Comparison of ENCODE assay signal across 8 cellular contexts in the genomic region with DNA sequence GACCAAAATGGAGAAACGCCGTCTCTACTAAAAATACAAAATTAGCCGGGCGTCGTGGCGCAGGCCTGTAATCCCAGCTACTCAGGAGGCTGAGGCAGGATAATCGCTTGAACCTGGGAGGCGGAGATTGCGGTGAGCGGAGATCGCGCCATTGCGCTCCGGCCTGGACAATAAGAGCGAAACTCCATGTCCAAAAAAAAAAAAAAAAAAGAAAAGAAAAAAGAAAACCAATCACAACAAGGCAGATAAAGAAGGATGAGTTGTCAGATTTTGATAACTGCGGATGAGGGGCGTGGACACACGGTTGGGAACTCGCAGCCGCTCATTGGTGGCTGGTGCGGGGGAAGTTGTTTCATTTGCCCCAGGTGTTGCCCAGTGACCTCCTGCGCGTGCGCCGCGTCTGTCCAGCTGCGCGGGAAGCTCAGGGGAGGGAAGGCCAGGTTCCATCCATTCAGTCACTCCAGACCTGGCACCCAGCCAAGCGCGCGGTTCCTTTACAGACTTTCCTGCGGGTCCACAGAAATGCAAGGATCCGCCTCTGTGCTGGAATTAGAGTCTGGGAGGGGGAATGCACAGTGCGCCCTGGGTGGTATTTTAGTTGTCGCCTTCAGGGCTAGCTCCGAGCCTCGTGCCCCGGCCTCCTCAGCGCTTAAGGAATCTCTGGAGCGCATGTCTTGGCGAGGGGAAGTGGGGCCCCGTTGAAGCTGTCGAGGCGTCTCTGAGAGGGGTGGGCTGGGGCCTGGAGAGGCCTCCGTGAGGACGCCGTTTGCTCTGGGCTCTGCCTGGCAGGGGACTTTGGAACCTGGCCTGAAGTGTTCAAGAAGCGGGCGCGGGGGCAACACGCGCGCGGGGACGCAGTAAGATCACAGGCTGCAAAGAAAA. TPM values are rescaled to one million over a fixed set of nuclear protein-coding genes. Genes with fewer than 3 reads are reported as not detected.
DNase-seq lines count a peak whose midpoint lies in the region; ATAC-seq, FAIRE-seq and TF ChIP-seq lines count a peak whose summit lies in the region.

No MANE protein-coding gene starts in this region.

- TF ChIP-seq EP300 in HepG2 (IDR thresholded peaks at IDR 0.05; ENCODE audit: low read depth in 2 of 2, low read length in 2 of 2) = no peak
- no peak for TF ChIP-seq EP300 in HepG2 (CRISPR knock-in tag; IDR thresholded peaks at IDR 0.05; ENCODE audit: borderline replicate concordance)

- in situ Hi-C loops in HepG2 (cut with HindIII; ENCODE audit: extremely low pct_ligation_motif_present, low pct_unique_long_range_greater_than_20kb) = no loop called here

- WGBS in HepG2 (ENCODE audit: low lambda C conversion rate) = 47% methylated on average over 33 of the region's 55 CpGs

- H3K27ac ChIP-seq in cingulate gyrus (ENCODE audit: low read depth, low read length) = peak overlapping the region; percentile 47
- H3K27ac ChIP-seq in HepG2 (ENCODE audit: extremely low read length, insufficient read depth, low read length) = peak overlapping the region; percentile 100

- peaks cover 31% of the 10 kb centered on the region for H3K4me1 Mint-ChIP-seq in T-helper 2 cell treated with Interferon-gamma antibody and Interleukin-4, amounts not matched to agents 5 μg/mL and 100 μg/mL, for 36 hours (ENCODE audit: low read depth)

- no peak for TF ChIP-seq POLR2A in HepG2 (IDR thresholded peaks at IDR 0.05; ENCODE audit: insufficient read depth in 1 of 2, low read depth in 2 of 2, low read length in 2 of 2)

- H3K9me3 ChIP-seq in HepG2 (ENCODE audit: low read length) = no peaks in the 10 kb centered on the region

- no peaks in the 10 kb centered on the region for H3K9me3 Mint-ChIP-seq in T-helper 2 cell treated with Interferon-gamma antibody and Interleukin-4, amounts not matched to agents 5 μg/mL and 100 μg/mL, for 36 hours

- peak; percentile 44 for ATAC-seq in HepG2
- ATAC-seq in stimulated activated naive CD8-positive, alpha-beta T cell treated with anti-CD3 and anti-CD28 coated beads, Interleukin-15, Interleukin-2, amounts not matched to agents 100 U/mL and 50 U/mL, for 24 hours = no peak

- peak; percentile 60 for FAIRE-seq in HepG2 (lab: Jason Lieb, UNC)

- H3K4me2 ChIP-seq in HepG2 (ENCODE audit: low read depth, low read length) = peak overlapping the region; percentile 83

- DNase-seq in NCI-H187 (lab: John Stamatoyannopoulos, UW) (peak; percentile 23 to 42), NCI-H187 treated with DMSO at 0.1 percent for 48 hours (lab: John Stamatoyannopoulos, UW) (no peak), M059J (ENCODE audit: low read depth) (peak; percentile 70), HepG2 (ENCODE audit: low spot score) (peak; percentile 85), GDM1 (lab: John Stamatoyannopoulos, UW) (no peak)
- peak; percentile 37 for DNase-seq in T-helper 2 cell treated with Interferon-gamma antibody and Interleukin-4, amounts not matched to agents 5 μg/mL and 100 μg/mL, for 36 hours (ENCODE audit: low spot score)
- peak; percentile 46 for DNase-seq in stimulated activated naive CD8-positive, alpha-beta T cell treated with anti-CD3 and anti-CD28 coated beads, Interleukin-15, Interleukin-2, amounts not matched to agents 100 U/mL and 50 U/mL, for 24 hours

- peak overlapping the region; percentile 93 for H3K27ac Mint-ChIP-seq in T-helper 2 cell treated with Interferon-gamma antibody and Interleukin-4, amounts not matched to agents 5 μg/mL and 100 μg/mL, for 36 hours

- H3K27me3 Mint-ChIP-seq in T-helper 2 cell treated with Interferon-gamma antibody and Interleukin-4, amounts not matched to agents 5 μg/mL and 100 μg/mL, for 36 hours (ENCODE audit: low read depth) = no peaks in the 10 kb centered on the region

- peaks cover 3 to 14% of the 10 kb centered on the region in 2 experiments; a peak in 4 of 5 replicates for H3K36me3 ChIP-seq in HepG2 (replicated peaks in 1 of 2; ENCODE audit: control insufficient read depth in 1 of 2, insufficient read depth in 2 of 2, low read length in 2 of 2)

- H2AFZ ChIP-seq in HepG2 (ENCODE audit: low read length) = no peak overlapping the region

- H3K4me3 ChIP-seq in HepG2 (replicated peaks in 1 of 3; ENCODE audit: insufficient read depth in 1 of 3, low read depth in 2 of 3, low read length in 3 of 3) = peak overlapping the region; percentile 55 to 81 (median 74); a peak in 5 of 6 replicates

- H3K36me3 Mint-ChIP-seq in T-helper 2 cell treated with Interferon-gamma antibody and Interleukin-4, amounts not matched to agents 5 μg/mL and 100 μg/mL, for 36 hours (ENCODE audit: low read depth) = peaks cover 5% of the 10 kb centered on the region

- peaks cover 11% of the 10 kb centered on the region for H3K79me2 ChIP-seq in HepG2 (ENCODE audit: insufficient read depth, low read length)

- no peaks in the 10 kb centered on the region for H4K20me1 ChIP-seq in HepG2 (ENCODE audit: insufficient read depth, low read length)

- TF ChIP-seq RAD21 in HepG2 (CRISPR knock-in tag; IDR thresholded peaks at IDR 0.05) = no peak

- intact Hi-C loops in HepG2 (cut with micrococcal nuclease; ENCODE audit: unreplicated experiment) = loop anchor here (5.0 kb wide), 1 partner anchor 196 kb away; a partner anchor contains a TSS

- POLR2A ChIA-PET in HepG2 (lab: Yijun Ruan, JAX) = interaction anchor here (0.5 to 2.1 kb wide), 13 partner anchors 9 to 131 kb away, joined by 3 to 16 read pairs (median 3); a partner anchor contains a TSS

- CTCF ChIA-PET in HepG2 (lab: Yijun Ruan, JAX; ENCODE audit: low intra/inter-chr PET ratio, low total read pairs) = interaction anchor here (1.7 kb wide), 1 partner anchor 19 kb away, joined by 4 read pairs; no protein-coding TSS in a partner anchor

- no peak for TF ChIP-seq CTCF in HepG2 (CRISPR knock-in tag; IDR thresholded peaks at IDR 0.05)

- TSS peak; percentile 87 for BruUV-seq in HepG2 (replicated peaks; lab: Mats Ljungman, UMichigan)

- no peaks in the 10 kb centered on the region for H3K27me3 ChIP-seq in HepG2 (ENCODE audit: control insufficient read depth in 1 of 2, insufficient read depth in 2 of 2, low read length in 2 of 2)

- H3K9ac ChIP-seq in HepG2 (ENCODE audit: insufficient read depth, low read depth, low read length) = peak overlapping the region; percentile 89

- H3K4me3 Mint-ChIP-seq in T-helper 2 cell treated with Interferon-gamma antibody and Interleukin-4, amounts not matched to agents 5 μg/mL and 100 μg/mL, for 36 hours = peak overlapping the region; percentile 82

- H3K4me1 ChIP-seq in HepG2 (ENCODE audit: insufficient read depth, low read length) = peaks cover 59% of the 10 kb centered on the region

RNA-seq across cellular contexts. Expression of a gene that starts 0.7 kb away (rescaled TPM):
- total RNA-seq in M059J (2014; rRNA removed; shearing (Covaris generic)) = 42.0 and 45.9 TPM in 2 replicates
- total RNA-seq in HepG2 (2016; rRNA removed; fragmentation: Illumina TruSeq; extraction: Trizol) = 92.4 and 93.1 TPM in 2 replicates
- 106 and 198 TPM in 2 replicates for total RNA-seq in HepG2 (2016; cell fraction: cytosol; rRNA removed; fragmentation: Illumina TruSeq; extraction: Trizol; ENCODE audit: low read depth)
- total RNA-seq in HepG2 (2016; cell fraction: insoluble cytoplasmic fraction; rRNA removed; fragmentation: Illumina TruSeq; extraction: Trizol) = 92.8 and 98.5 TPM in 2 replicates
- total RNA-seq in HepG2 (2016; cell fraction: membrane; rRNA removed; fragmentation: Illumina TruSeq; extraction: Trizol) = 116 and 181 TPM in 2 replicates
- 33.3 and 38.5 TPM in 2 replicates for total RNA-seq in HepG2 (2016; cell fraction: nucleus; rRNA removed; fragmentation: Illumina TruSeq; extraction: Trizol)
- polyA plus RNA-seq in HepG2 (2011; rRNA removed) = 51.5 and 55.8 TPM in 2 replicates
- polyA plus RNA-seq in HepG2 (2011; cell fraction: cytosol; rRNA removed) = 71.1 and 107 TPM in 2 replicates
- 36.7 and 39.2 TPM in 2 replicates for polyA plus RNA-seq in HepG2 (2011; cell fraction: nucleus; rRNA removed)
- 23.3 and 24.8 TPM in 2 replicates for polyA plus RNA-seq in HepG2 (2012)
- polyA plus RNA-seq in HepG2 (2016; cell fraction: cytosol; fragmentation: Illumina TruSeq; extraction: Trizol; ENCODE audit: low read depth) = 113 and 197 TPM in 2 replicates
- 83.4 and 86.6 TPM in 2 replicates for polyA plus RNA-seq in HepG2 (2016; cell fraction: insoluble cytoplasmic fraction; fragmentation: Illumina TruSeq; extraction: Trizol; ENCODE audit: low read depth)
- 98.6 and 148 TPM in 2 replicates for polyA plus RNA-seq in HepG2 (2016; cell fraction: membrane; fragmentation: Illumina TruSeq; extraction: Trizol; ENCODE audit: low read depth)
- 46.0 and 55.2 TPM in 2 replicates for polyA plus RNA-seq in HepG2 (2016; cell fraction: nucleus; fragmentation: Illumina TruSeq; extraction: Trizol; ENCODE audit: insufficient read depth, low read depth)
- 37.3 and 70.3 TPM in 2 replicates for polyA minus RNA-seq in HepG2 (2011; rRNA and poly(A)+ RNA removed; ENCODE audit: low replicate concordance)
- polyA minus RNA-seq in HepG2 (2011; cell fraction: cytosol; rRNA and poly(A)+ RNA removed) = 16.0 and 18.6 TPM in 2 replicates
- polyA minus RNA-seq in HepG2 (2011; cell fraction: nucleus; rRNA and poly(A)+ RNA removed) = 13.9 and 15.3 TPM in 2 replicates

RNA-seq across cellular contexts. Expression of a gene that starts 6.6 kb away (rescaled TPM):
- total RNA-seq in M059J (2014; rRNA removed; shearing (Covaris generic)) = 0.05 and 0.49 TPM in 2 replicates
- 0.34 and 0.51 TPM in 2 replicates for total RNA-seq in HepG2 (2016; rRNA removed; fragmentation: Illumina TruSeq; extraction: Trizol)
- not detected in 2 replicates for total RNA-seq in HepG2 (2016; cell fraction: cytosol; rRNA removed; fragmentation: Illumina TruSeq; extraction: Trizol; ENCODE audit: low read depth)
- 0.24 and 0.67 TPM in 2 replicates for total RNA-seq in HepG2 (2016; cell fraction: insoluble cytoplasmic fraction; rRNA removed; fragmentation: Illumina TruSeq; extraction: Trizol)
- total RNA-seq in HepG2 (2016; cell fraction: membrane; rRNA removed; fragmentation: Illumina TruSeq; extraction: Trizol) = 0.12 and 0.14 TPM in 2 replicates
- total RNA-seq in HepG2 (2016; cell fraction: nucleus; rRNA removed; fragmentation: Illumina TruSeq; extraction: Trizol) = 0.97 and 1.1 TPM in 2 replicates
- 1.0 and 1.1 TPM in 2 replicates for polyA plus RNA-seq in HepG2 (2011; rRNA removed)
- polyA plus RNA-seq in HepG2 (2011; cell fraction: cytosol; rRNA removed) = 0.38 and 0.59 TPM in 2 replicates
- 2.6 and 3.2 TPM in 2 replicates for polyA plus RNA-seq in HepG2 (2011; cell fraction: nucleus; rRNA removed)
- polyA plus RNA-seq in HepG2 (2012) = 1.3 and 1.5 TPM in 2 replicates
- polyA plus RNA-seq in HepG2 (2016; cell fraction: cytosol; fragmentation: Illumina TruSeq; extraction: Trizol; ENCODE audit: low read depth) = not detected in 2 replicates
- 0.23 and 0.52 TPM in 2 replicates for polyA plus RNA-seq in HepG2 (2016; cell fraction: insoluble cytoplasmic fraction; fragmentation: Illumina TruSeq; extraction: Trizol; ENCODE audit: low read depth)
- polyA plus RNA-seq in HepG2 (2016; cell fraction: membrane; fragmentation: Illumina TruSeq; extraction: Trizol; ENCODE audit: low read depth) = 0.17 and 0.19 TPM in 2 replicates
- polyA plus RNA-seq in HepG2 (2016; cell fraction: nucleus; fragmentation: Illumina TruSeq; extraction: Trizol; ENCODE audit: insufficient read depth, low read depth) = 1.7 and 2.1 TPM in 2 replicates
- polyA minus RNA-seq in HepG2 (2011; rRNA and poly(A)+ RNA removed; ENCODE audit: low replicate concordance) = 1.5 and 2.1 TPM in 2 replicates
- polyA minus RNA-seq in HepG2 (2011; cell fraction: cytosol; rRNA and poly(A)+ RNA removed) = 0.26 and 0.30 TPM in 2 replicates
- polyA minus RNA-seq in HepG2 (2011; cell fraction: nucleus; rRNA and poly(A)+ RNA removed) = 2.8 and 3.6 TPM in 2 replicates

RNA-seq across cellular contexts. Expression of a gene that starts 8.1 kb away (rescaled TPM):
- total RNA-seq in M059J (2014; rRNA removed; shearing (Covaris generic)) = 13.5 and 19.2 TPM in 2 replicates
- 10.5 and 19.5 TPM in 2 replicates for total RNA-seq in HepG2 (2016; rRNA removed; fragmentation: Illumina TruSeq; extraction: Trizol)
- total RNA-seq in HepG2 (2016; cell fraction: cytosol; rRNA removed; fragmentation: Illumina TruSeq; extraction: Trizol; ENCODE audit: low read depth) = 18.0 and 20.7 TPM in 2 replicates
- total RNA-seq in HepG2 (2016; cell fraction: insoluble cytoplasmic fraction; rRNA removed; fragmentation: Illumina TruSeq; extraction: Trizol) = 7.9 and 18.6 TPM in 2 replicates
- total RNA-seq in HepG2 (2016; cell fraction: membrane; rRNA removed; fragmentation: Illumina TruSeq; extraction: Trizol) = 10.4 and 11.1 TPM in 2 replicates
- total RNA-seq in HepG2 (2016; cell fraction: nucleus; rRNA removed; fragmentation: Illumina TruSeq; extraction: Trizol) = 22.7 and 25.4 TPM in 2 replicates
- 16.8 and 18.2 TPM in 2 replicates for polyA plus RNA-seq in HepG2 (2011; rRNA removed)
- 17.5 and 19.5 TPM in 2 replicates for polyA plus RNA-seq in HepG2 (2011; cell fraction: cytosol; rRNA removed)
- 16.1 and 22.7 TPM in 2 replicates for polyA plus RNA-seq in HepG2 (2011; cell fraction: nucleus; rRNA removed)
- polyA plus RNA-seq in HepG2 (2012) = 19.5 and 21.1 TPM in 2 replicates
- polyA plus RNA-seq in HepG2 (2016; cell fraction: cytosol; fragmentation: Illumina TruSeq; extraction: Trizol; ENCODE audit: low read depth) = 5.8 and 6.1 TPM in 2 replicates
- polyA plus RNA-seq in HepG2 (2016; cell fraction: insoluble cytoplasmic fraction; fragmentation: Illumina TruSeq; extraction: Trizol; ENCODE audit: low read depth) = 15.7 and 17.8 TPM in 2 replicates
- 11.2 and 11.3 TPM in 2 replicates for polyA plus RNA-seq in HepG2 (2016; cell fraction: membrane; fragmentation: Illumina TruSeq; extraction: Trizol; ENCODE audit: low read depth)
- polyA plus RNA-seq in HepG2 (2016; cell fraction: nucleus; fragmentation: Illumina TruSeq; extraction: Trizol; ENCODE audit: insufficient read depth, low read depth) = 60.2 and 62.0 TPM in 2 replicates
- 12.7 and 29.0 TPM in 2 replicates for polyA minus RNA-seq in HepG2 (2011; rRNA and poly(A)+ RNA removed; ENCODE audit: low replicate concordance)
- 12.9 and 13.8 TPM in 2 replicates for polyA minus RNA-seq in HepG2 (2011; cell fraction: cytosol; rRNA and poly(A)+ RNA removed)
- 10.2 and 11.7 TPM in 2 replicates for polyA minus RNA-seq in HepG2 (2011; cell fraction: nucleus; rRNA and poly(A)+ RNA removed)

RNA-seq across cellular contexts. Expression of a gene that starts 43.7 kb away (rescaled TPM):
- 45.9 and 60.7 TPM in 2 replicates for total RNA-seq in M059J (2014; rRNA removed; shearing (Covaris generic))
- total RNA-seq in HepG2 (2016; rRNA removed; fragmentation: Illumina TruSeq; extraction: Trizol) = 19.2 and 23.3 TPM in 2 replicates
- 8.3 and 9.4 TPM in 2 replicates for total RNA-seq in HepG2 (2016; cell fraction: cytosol; rRNA removed; fragmentation: Illumina TruSeq; extraction: Trizol; ENCODE audit: low read depth)
- 18.8 and 22.2 TPM in 2 replicates for total RNA-seq in HepG2 (2016; cell fraction: insoluble cytoplasmic fraction; rRNA removed; fragmentation: Illumina TruSeq; extraction: Trizol)
- total RNA-seq in HepG2 (2016; cell fraction: membrane; rRNA removed; fragmentation: Illumina TruSeq; extraction: Trizol) = 14.4 and 14.9 TPM in 2 replicates
- 20.2 and 21.1 TPM in 2 replicates for total RNA-seq in HepG2 (2016; cell fraction: nucleus; rRNA removed; fragmentation: Illumina TruSeq; extraction: Trizol)
- polyA plus RNA-seq in HepG2 (2011; rRNA removed) = 44.0 and 55.3 TPM in 2 replicates
- polyA plus RNA-seq in HepG2 (2011; cell fraction: cytosol; rRNA removed) = 40.1 and 40.5 TPM in 2 replicates
- 167 and 208 TPM in 2 replicates for polyA plus RNA-seq in HepG2 (2011; cell fraction: nucleus; rRNA removed)
- 19.2 and 22.5 TPM in 2 replicates for polyA plus RNA-seq in HepG2 (2012)
- polyA plus RNA-seq in HepG2 (2016; cell fraction: cytosol; fragmentation: Illumina TruSeq; extraction: Trizol; ENCODE audit: low read depth) = 6.8 and 9.0 TPM in 2 replicates
- 21.3 TPM in 2 replicates for polyA plus RNA-seq in HepG2 (2016; cell fraction: insoluble cytoplasmic fraction; fragmentation: Illumina TruSeq; extraction: Trizol; ENCODE audit: low read depth)
- 11.2 and 14.4 TPM in 2 replicates for polyA plus RNA-seq in HepG2 (2016; cell fraction: membrane; fragmentation: Illumina TruSeq; extraction: Trizol; ENCODE audit: low read depth)
- 60.8 and 65.3 TPM in 2 replicates for polyA plus RNA-seq in HepG2 (2016; cell fraction: nucleus; fragmentation: Illumina TruSeq; extraction: Trizol; ENCODE audit: insufficient read depth, low read depth)
- 25.9 and 65.3 TPM in 2 replicates for polyA minus RNA-seq in HepG2 (2011; rRNA and poly(A)+ RNA removed; ENCODE audit: low replicate concordance)
- polyA minus RNA-seq in HepG2 (2011; cell fraction: cytosol; rRNA and poly(A)+ RNA removed) = 7.5 and 9.9 TPM in 2 replicates
- 24.6 and 30.2 TPM in 2 replicates for polyA minus RNA-seq in HepG2 (2011; cell fraction: nucleus; rRNA and poly(A)+ RNA removed)

RNA-seq across cellular contexts. Expression of a gene that starts 44.1 kb away (rescaled TPM):
- 26.1 and 31.5 TPM in 2 replicates for total RNA-seq in M059J (2014; rRNA removed; shearing (Covaris generic))
- 26.5 and 30.2 TPM in 2 replicates for total RNA-seq in HepG2 (2016; rRNA removed; fragmentation: Illumina TruSeq; extraction: Trizol)
- 6.4 and 7.8 TPM in 2 replicates for total RNA-seq in HepG2 (2016; cell fraction: cytosol; rRNA removed; fragmentation: Illumina TruSeq; extraction: Trizol; ENCODE audit: low read depth)
- 30.1 and 30.4 TPM in 2 replicates for total RNA-seq in HepG2 (2016; cell fraction: insoluble cytoplasmic fraction; rRNA removed; fragmentation: Illumina TruSeq; extraction: Trizol)
- 7.4 and 8.6 TPM in 2 replicates for total RNA-seq in HepG2 (2016; cell fraction: membrane; rRNA removed; fragmentation: Illumina TruSeq; extraction: Trizol)
- 17.9 and 19.3 TPM in 2 replicates for total RNA-seq in HepG2 (2016; cell fraction: nucleus; rRNA removed; fragmentation: Illumina TruSeq; extraction: Trizol)
- 22.2 and 23.0 TPM in 2 replicates for polyA plus RNA-seq in HepG2 (2011; rRNA removed)
- polyA plus RNA-seq in HepG2 (2011; cell fraction: cytosol; rRNA removed) = 25.4 and 31.1 TPM in 2 replicates
- polyA plus RNA-seq in HepG2 (2011; cell fraction: nucleus; rRNA removed) = 71.0 and 88.9 TPM in 2 replicates
- polyA plus RNA-seq in HepG2 (2012) = 15.6 and 17.8 TPM in 2 replicates
- 4.4 TPM in 2 replicates for polyA plus RNA-seq in HepG2 (2016; cell fraction: cytosol; fragmentation: Illumina TruSeq; extraction: Trizol; ENCODE audit: low read depth)
- polyA plus RNA-seq in HepG2 (2016; cell fraction: insoluble cytoplasmic fraction; fragmentation: Illumina TruSeq; extraction: Trizol; ENCODE audit: low read depth) = 27.5 and 28.1 TPM in 2 replicates
- polyA plus RNA-seq in HepG2 (2016; cell fraction: membrane; fragmentation: Illumina TruSeq; extraction: Trizol; ENCODE audit: low read depth) = 3.8 and 5.1 TPM in 2 replicates
- 36.5 and 39.9 TPM in 2 replicates for polyA plus RNA-seq in HepG2 (2016; cell fraction: nucleus; fragmentation: Illumina TruSeq; extraction: Trizol; ENCODE audit: insufficient read depth, low read depth)
- 9.9 and 24.8 TPM in 2 replicates for polyA minus RNA-seq in HepG2 (2011; rRNA and poly(A)+ RNA removed; ENCODE audit: low replicate concordance)
- polyA minus RNA-seq in HepG2 (2011; cell fraction: cytosol; rRNA and poly(A)+ RNA removed) = 5.3 and 10.7 TPM in 2 replicates
- polyA minus RNA-seq in HepG2 (2011; cell fraction: nucleus; rRNA and poly(A)+ RNA removed) = 27.2 and 33.7 TPM in 2 replicates

Comparison
In these comparisons a context has a peak if more than half of its experiments do, and no peak if none do; other contexts are left out.
1. DNase-seq: peak in NCI-H187 (2 of 2), M059J (single experiment), T-helper 2 cell treated with Interferon-gamma antibody and Interleukin-4, amounts not matched to agents 5 μg/mL and 100 μg/mL, for 36 hours (single experiment), HepG2 (single experiment) and stimulated activated naive CD8-positive, alpha-beta T cell treated with anti-CD3 and anti-CD28 coated beads, Interleukin-15, Interleukin-2, amounts not matched to agents 100 U/mL and 50 U/mL, for 24 hours (single experiment); none in NCI-H187 treated with DMSO at 0.1 percent for 48 hours (single experiment) and GDM1 (single experiment).